In the genomic region with DNA sequence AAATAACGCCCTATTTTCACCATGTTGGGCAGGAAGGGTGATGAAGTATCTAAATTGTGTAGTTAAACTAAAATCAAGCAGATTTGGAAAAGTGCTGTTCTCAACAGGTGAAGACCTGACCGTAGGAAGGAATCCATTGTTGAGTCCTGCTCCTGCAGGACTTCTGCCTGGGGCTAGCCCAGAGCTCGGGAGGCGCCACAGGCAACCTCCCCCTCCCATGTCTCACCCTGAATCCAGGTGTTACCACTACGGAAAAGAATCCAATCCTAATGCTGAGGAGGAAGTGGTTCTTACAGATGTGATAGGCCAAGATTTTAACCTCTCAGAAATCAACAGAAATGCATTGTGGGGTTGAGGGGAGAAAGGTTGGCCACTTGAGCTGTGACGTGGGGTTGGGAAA, we compare ENCODE assay signal across 2 cellular contexts.
TF ChIP-seq lines count a peak whose summit lies in the region.

No MANE protein-coding gene starts in this region.

TF ChIP-seq in IMR-90, 13 proteins besides CTCF, POLR2A, EP300 and RAD21:
- no peak for TF ChIP-seq ELK1 (IDR thresholded peaks at IDR 0.05; ENCODE audit: borderline replicate concordance, low read depth, low read length)
- no peak for TF ChIP-seq CEBPB (IDR thresholded peaks at IDR 0.05; ENCODE audit: low read depth, low read length)
- no peak for TF ChIP-seq FOS (IDR thresholded peaks at IDR 0.05; ENCODE audit: low read depth, low read length)
- TF ChIP-seq, protein P1, sequence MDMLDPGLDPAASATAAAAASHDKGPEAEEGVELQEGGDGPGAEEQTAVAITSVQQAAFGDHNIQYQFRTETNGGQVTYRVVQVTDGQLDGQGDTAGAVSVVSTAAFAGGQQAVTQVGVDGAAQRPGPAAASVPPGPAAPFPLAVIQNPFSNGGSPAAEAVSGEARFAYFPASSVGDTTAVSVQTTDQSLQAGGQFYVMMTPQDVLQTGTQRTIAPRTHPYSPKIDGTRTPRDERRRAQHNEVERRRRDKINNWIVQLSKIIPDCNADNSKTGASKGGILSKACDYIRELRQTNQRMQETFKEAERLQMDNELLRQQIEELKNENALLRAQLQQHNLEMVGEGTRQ (IDR thresholded peaks at IDR 0.05; ENCODE audit: low read depth, low read length) = no peak
- TF ChIP-seq RFX5 (IDR thresholded peaks at IDR 0.05; ENCODE audit: low read depth, low read length) = no peak
- no peak for TF ChIP-seq SMC3 (IDR thresholded peaks at IDR 0.05; ENCODE audit: low read depth, low read length)
- no peak for TF ChIP-seq MAFK (IDR thresholded peaks at IDR 0.05; ENCODE audit: low read depth, low read length)
- no peak for TF ChIP-seq NFE2L2 (IDR thresholded peaks at IDR 0.05; ENCODE audit: low read depth, low read length)
- no peak for TF ChIP-seq MXI1 (IDR thresholded peaks at IDR 0.05; ENCODE audit: borderline replicate concordance, low read depth, low read length)
- TF ChIP-seq BHLHE40 (IDR thresholded peaks at IDR 0.05; ENCODE audit: low read depth, low read length) = no peak
- TF ChIP-seq MAZ (IDR thresholded peaks at IDR 0.05; ENCODE audit: borderline replicate concordance, low read depth, low read length) = no peak
- no peak for TF ChIP-seq RCOR1 (IDR thresholded peaks at IDR 0.05; ENCODE audit: insufficient replicate concordance, low read length)
- no peak for TF ChIP-seq CHD1 (IDR thresholded peaks at IDR 0.05; ENCODE audit: low read depth, low read length)

TF ChIP-seq in SK-N-SH, 30 proteins besides CTCF, POLR2A, EP300 and RAD21:
- TF ChIP-seq POLR2AphosphoS5 (IDR thresholded peaks at IDR 0.05; ENCODE audit: low read depth, low read length) (no peak), CHD2 (IDR thresholded peaks at IDR 0.05; ENCODE audit: low read length, partially characterized antibody) (no peak), IRF3 (IDR thresholded peaks at IDR 0.05; ENCODE audit: low read depth, low read length) (no peak), SIN3A (IDR thresholded peaks at IDR 0.05; ENCODE audit: borderline replicate concordance, low read depth, low read length) (no peak), GATA2 (CRISPR knock-in tag; IDR thresholded peaks at IDR 0.05) (no peak), MXI1 (IDR thresholded peaks at IDR 0.05; ENCODE audit: low read depth, low read length) (no peak), EZH2phosphoT487 (IDR thresholded peaks at IDR 0.05; ENCODE audit: borderline replicate concordance, low read depth) (no peak), TCF12 (IDR thresholded peaks at IDR 0.05) (no peak), RFX5 (IDR thresholded peaks at IDR 0.05; ENCODE audit: low read length) (no peak), SMC3 (IDR thresholded peaks at IDR 0.05; ENCODE audit: low read depth, low read length) (no peak), TEAD4 (IDR thresholded peaks at IDR 0.05; ENCODE audit: borderline replicate concordance, insufficient read depth) (no peak), MEF2A (IDR thresholded peaks at IDR 0.05; ENCODE audit: borderline replicate concordance, low read depth) (no peak), NRF1 (IDR thresholded peaks at IDR 0.05; ENCODE audit: low read depth, low read length) (no peak), ELF1 (IDR thresholded peaks at IDR 0.05) (no peak)
